In the genomic region with DNA sequence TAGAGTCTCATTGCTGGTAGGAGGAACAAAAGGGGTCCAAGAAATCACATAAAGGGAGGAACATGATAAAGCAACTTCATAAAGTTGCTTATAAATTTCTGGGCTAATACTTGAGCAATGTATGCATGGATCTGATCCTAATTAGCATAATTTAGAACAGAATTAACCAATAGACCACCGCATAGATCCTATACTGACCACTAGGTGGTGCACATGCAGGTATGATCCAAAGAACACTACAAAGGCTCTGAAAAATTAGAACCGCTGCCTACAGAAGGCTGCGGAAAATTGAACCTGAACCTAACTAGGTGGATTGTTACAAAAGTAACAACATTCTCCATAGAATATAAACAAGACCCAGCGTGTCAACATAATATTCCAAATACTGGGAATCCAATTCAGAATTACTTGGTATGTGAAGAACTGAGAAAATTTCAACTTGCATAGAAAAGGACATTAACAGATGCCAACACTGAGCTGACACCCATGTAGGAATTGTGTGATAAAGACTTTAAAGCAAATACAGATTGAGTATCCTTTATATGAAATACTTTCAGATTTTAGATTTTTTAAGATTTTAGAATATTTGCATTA, we compare ENCODE assay signal across 8 cellular contexts. TPM values are rescaled to one million over a fixed set of nuclear protein-coding genes. Genes with fewer than 3 reads are reported as not detected.
DNase-seq lines count a peak whose midpoint lies in the region; ATAC-seq and TF ChIP-seq lines count a peak whose summit lies in the region.

No MANE protein-coding gene starts in this region.

- TF ChIP-seq CTCF in body of pancreas (IDR thresholded peaks at IDR 0.05) = peak; percentile 33 to 55 (median 48)

- H3K4me1 ChIP-seq in body of pancreas = no peaks in the 10 kb centered on the region

- no peaks in the 10 kb centered on the region for H3K27me3 ChIP-seq in body of pancreas

- H3K27ac ChIP-seq in body of pancreas = no peak overlapping the region

- no peaks in the 10 kb centered on the region for H3K9me3 ChIP-seq in body of pancreas

- DNase-seq in SKM-1 treated with dmso at 0.1 percent for 144 hours (lab: John Stamatoyannopoulos, UW; ENCODE audit: unreplicated experiment) (peak; percentile 2), SKM-1 (lab: John Stamatoyannopoulos, UW; ENCODE audit: unreplicated experiment) (no peak), NCI-H524 (lab: John Stamatoyannopoulos, UW) (peak; percentile 3 to 62), body of pancreas (peak in 3 of 4 donors; percentile 16 to 25 (median 19)), lung microvascular endothelial cell (ENCODE audit: low read depth in 2 of 2) (peak; percentile 33 to 57), DMS79 treated with DMSO at 0.1 percent for 48 hours (lab: John Stamatoyannopoulos, UW) (no peak)

- TF ChIP-seq POLR2A in body of pancreas (IDR thresholded peaks at IDR 0.05) = no peak

- H3K36me3 ChIP-seq in body of pancreas (replicated peaks in 1 of 2; ENCODE audit: insufficient read depth in 1 of 2, low read depth in 2 of 2) = no peaks in the 10 kb centered on the region

- ATAC-seq in GM21423 (IDR thresholded peaks at IDR 0.05; ENCODE audit: unreplicated experiment) = peak; percentile 49
- ATAC-seq in body of pancreas = no peak
- no peak for ATAC-seq in HG02970 (IDR thresholded peaks at IDR 0.05; ENCODE audit: low FRiP score, unreplicated experiment)

- no peak overlapping the region for H3K4me3 ChIP-seq in body of pancreas

- 17 to 23% methylated on average over 4 of the region's 4 CpGs for WGBS in body of pancreas, 2 donors

- intact Hi-C loops in body of pancreas (cut with DNase I) = loop anchor here (10.0 kb wide), 1 partner anchor 730 kb away; no protein-coding TSS in a partner anchor

RNA-seq across cellular contexts. Expression of a gene that starts 23.3 kb away (rescaled TPM):
- total RNA-seq in body of pancreas (1 to 10 TPM; 6.3 to 7.5 TPM), lung microvascular endothelial cell (8.5 and 9.4 TPM in 2 replicates)

RNA-seq across cellular contexts. Expression of a gene that starts 23.6 kb away (rescaled TPM):
- total RNA-seq in body of pancreas = 10 to 100 TPM in 1 of 2 donors, 1 to 10 TPM in 1; 8.9 to 20.5 TPM
- total RNA-seq in lung microvascular endothelial cell = 6.3 and 13.3 TPM in 2 replicates

RNA-seq across cellular contexts. Expression of a gene that starts 23.6 kb away (rescaled TPM):
- total RNA-seq in body of pancreas = 1 to 10 TPM; 2.6 to 3.0 TPM
- 16.6 and 17.5 TPM in 2 replicates for total RNA-seq in lung microvascular endothelial cell

Comparison
In these comparisons a context has a peak if more than half of its experiments do, and no peak if none do; other contexts are left out.
1. DNase-seq: peak in SKM-1 treated with dmso at 0.1 percent for 144 hours (single experiment), NCI-H524 (2 of 2), body of pancreas (3 of 4) and lung microvascular endothelial cell (2 of 2); none in SKM-1 (single experiment) and DMS79 treated with DMSO at 0.1 percent for 48 hours (single experiment).